ENCODE assay signal across 13 cellular contexts in the genomic region with DNA sequence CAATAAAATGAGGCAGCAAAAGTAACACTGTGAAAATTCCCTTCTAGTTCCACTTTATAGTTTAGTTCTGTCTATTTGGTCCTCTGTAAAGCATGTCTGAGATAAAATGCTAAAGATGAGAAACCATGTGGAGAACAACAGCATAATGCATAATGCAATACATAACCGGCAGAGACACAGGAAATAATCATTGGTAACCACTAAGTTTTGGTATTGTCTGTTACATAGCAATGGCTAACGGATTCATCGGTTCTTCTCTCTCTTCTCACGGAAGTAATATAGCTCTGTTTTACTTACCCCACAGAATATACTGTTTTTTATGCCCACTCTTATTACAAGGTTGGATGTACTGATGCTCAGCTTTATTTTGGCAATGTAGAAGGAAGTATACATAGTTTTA.
"Had no signal": no experiment of that assay in that cellular context is flagged by ENCODE, and none has a peak within 500 bp of the region (broad histone marks: within the 10 kb centered on the region; RNA-seq: fewer than 3 reads in every experiment).

No MANE protein-coding gene starts in this region.

- FAIRE-seq: urothelium cell line had no signal

- DNase-seq: activated CD4-positive, alpha-beta T cell treated with anti-CD3 and anti-CD28 coated beads, Interleukin-2, amount 10 ng/mL, durations not matched to agents 7 days and 5 days; activated naive CD4-positive, alpha-beta T cell treated with anti-CD3 and anti-CD28 coated beads, Interleukin-2, amount 10 ng/mL, durations not matched to agents 7 days and 5 days; activated T-cell treated with anti-CD3 and anti-CD28 coated beads for 4 hours; caudate nucleus; effector CD4-positive, alpha-beta T cell; foreskin melanocyte; head of caudate nucleus; left cardiac atrium; midbrain; stimulated activated CD4-positive, alpha-beta T cell treated with anti-CD3 and anti-CD28 coated beads, Interleukin-4, amount 100 ng/mL, for 4 hours; stomach had no signal

- ATAC-seq: left cardiac atrium, WTC11 had no signal
